Comparison of ENCODE assay signal across 22 cellular contexts in the genomic region with DNA sequence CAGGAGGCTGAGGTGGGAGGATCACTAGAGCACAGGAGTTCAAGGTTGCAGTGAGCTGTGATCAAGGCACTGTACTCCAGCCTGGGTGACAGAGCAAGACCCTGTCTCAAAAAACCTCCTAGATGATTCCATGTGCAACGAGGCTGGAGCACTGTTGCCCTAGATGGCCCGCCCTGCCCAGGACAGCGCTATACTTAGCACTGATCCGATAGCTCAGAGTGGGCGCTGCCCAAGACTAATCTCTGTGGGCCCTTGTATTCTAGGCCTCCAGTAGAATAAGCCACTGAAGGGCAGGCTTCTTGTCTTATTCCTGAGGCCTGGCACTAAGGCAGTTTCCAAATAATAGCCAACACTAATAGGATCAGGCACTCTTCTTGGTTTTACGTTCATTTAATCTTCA.
"Had no signal": no experiment of that assay in that cellular context is flagged by ENCODE, and none has a peak within 500 bp of the region (broad histone marks: within the 10 kb centered on the region; RNA-seq: fewer than 3 reads in every experiment).

No MANE protein-coding gene starts in this region.

- H3K27ac ChIP-seq: esophagus squamous epithelium, hepatocyte, thoracic aorta had no signal

- H3K9me3 Mint-ChIP-seq: activated CD4-positive, alpha-beta memory T cell treated with anti-CD3 and anti-CD28 coated beads for 36 hours; activated CD4-positive, alpha-beta T cell treated with anti-CD3 and anti-CD28 coated beads, Interleukin-2, amount 10 ng/mL, durations not matched to agents 24 days and 14 days; activated T-cell treated with anti-CD3 and anti-CD28 coated beads, Interleukin-2, amount 50 U/mL, for 24 hours; endodermal cell; naive thymus-derived CD8-positive, alpha-beta T cell had no signal

- H3K9me3 ChIP-seq: esophagus squamous epithelium, thoracic aorta had no signal

- H3K4me3 ChIP-seq: esophagus squamous epithelium, hepatocyte, smooth muscle cell, thoracic aorta had no signal

- H3K27ac Mint-ChIP-seq: activated CD4-positive, alpha-beta memory T cell treated with anti-CD3 and anti-CD28 coated beads for 36 hours had no signal

- ATAC-seq: naive thymus-derived CD8-positive, alpha-beta T cell had no signal

- H3K4me2 ChIP-seq: hepatocyte, smooth muscle cell had no signal

- H3K4me3 Mint-ChIP-seq: activated CD4-positive, alpha-beta memory T cell treated with anti-CD3 and anti-CD28 coated beads for 36 hours; activated CD4-positive, alpha-beta T cell treated with anti-CD3 and anti-CD28 coated beads, Interleukin-2, amount 10 ng/mL, durations not matched to agents 24 days and 14 days; activated T-cell treated with anti-CD3 and anti-CD28 coated beads, Interleukin-2, amount 50 U/mL, for 24 hours; endodermal cell; naive thymus-derived CD8-positive, alpha-beta T cell had no signal

- H3K27me3 ChIP-seq: esophagus squamous epithelium, hepatocyte had no signal

- H3K27me3 Mint-ChIP-seq: activated CD4-positive, alpha-beta memory T cell treated with anti-CD3 and anti-CD28 coated beads for 36 hours; activated CD4-positive, alpha-beta T cell treated with anti-CD3 and anti-CD28 coated beads, Interleukin-2, amount 10 ng/mL, durations not matched to agents 24 days and 14 days; activated T-cell treated with anti-CD3 and anti-CD28 coated beads, Interleukin-2, amount 50 U/mL, for 24 hours; naive thymus-derived CD8-positive, alpha-beta T cell had no signal

- H2AFZ ChIP-seq: hepatocyte had no signal

- DNase-seq: activated CD4-positive, alpha-beta memory T cell treated with anti-CD3 and anti-CD28 coated beads for 36 hours; activated CD4-positive, alpha-beta T cell treated with anti-CD3 and anti-CD28 coated beads, Interleukin-2, amount 10 ng/mL, durations not matched to agents 24 days and 14 days; activated CD4-positive, CD25-positive, alpha-beta regulatory T cell treated with anti-CD3 and anti-CD28 coated beads, Interleukin-2, amount 50 U/mL, for 72 hours; activated CD8-positive, alpha-beta memory T cell treated with anti-CD3 and anti-CD28 coated beads, Interleukin-2, amount 50 U/mL, for 48 hours; activated gamma-delta T cell; activated naive CD4-positive, alpha-beta T cell treated with anti-CD3 and anti-CD28 coated beads, Interleukin-2, amount 50 U/mL, for 16 hours; activated T-cell treated with anti-CD3 and anti-CD28 coated beads, Interleukin-2, amount 50 U/mL, for 24 hours; amniotic stem cell; central memory CD4-positive, alpha-beta T cell; endodermal cell; esophagus squamous epithelium; foreskin melanocyte; islet precursor cell; midbrain; naive thymus-derived CD8-positive, alpha-beta T cell; stimulated activated CD4-positive, alpha-beta T cell treated with anti-CD3 and anti-CD28 coated beads, Interleukin-15, amount 100 ng/mL, for 24 hours; stimulated activated CD4-positive, alpha-beta T cell treated with anti-CD3 and anti-CD28 coated beads, Interleukin-2, amount 100 ng/mL, for 24 hours; stimulated activated naive CD4-positive, alpha-beta T cell; trophoblast cell had no signal
